18 cellular contexts compared by ENCODE assay signal in the genomic region with DNA sequence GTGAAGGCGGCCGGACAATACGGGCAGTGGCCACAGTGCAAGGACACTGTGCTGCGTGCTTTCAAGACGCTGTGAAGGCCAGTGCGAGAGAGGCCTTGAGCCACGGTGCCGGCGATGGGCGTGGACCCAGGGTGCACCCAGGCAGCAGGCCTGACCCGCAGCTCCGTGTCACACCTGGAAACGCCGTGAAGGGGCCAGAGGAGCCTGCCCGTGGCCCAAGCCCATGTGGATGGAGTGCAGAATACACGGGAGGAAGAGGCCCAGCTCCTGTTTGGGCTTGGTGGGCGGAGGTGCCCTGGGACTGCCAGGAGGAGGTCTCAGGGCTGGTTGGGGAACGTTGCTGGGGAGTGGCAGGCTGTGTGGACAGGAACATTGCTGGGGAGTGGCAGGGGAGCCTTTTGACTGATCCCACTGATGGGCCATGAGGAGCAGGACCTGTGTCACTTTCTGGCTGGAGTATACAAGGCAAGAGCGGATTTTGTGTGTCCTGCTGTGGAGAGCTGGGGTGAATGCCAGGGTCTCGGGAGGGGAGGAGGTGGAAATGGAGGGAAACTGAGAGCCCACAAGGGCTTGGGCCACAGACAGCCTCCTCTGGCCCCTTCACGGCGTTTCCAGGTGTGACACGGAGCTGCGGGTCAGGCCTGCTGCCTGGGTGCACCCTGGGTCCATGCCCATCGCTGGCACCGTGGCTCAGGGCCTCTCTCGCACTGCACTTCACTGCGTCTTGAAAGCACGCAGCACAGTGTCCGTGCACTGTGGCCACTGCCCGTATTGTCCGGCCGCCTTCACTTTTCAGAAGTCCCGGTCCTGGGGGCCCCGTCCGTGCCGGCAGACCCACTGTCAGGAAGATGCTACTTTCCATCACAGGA.
DNase-seq lines count a peak whose midpoint lies in the region; ATAC-seq and TF ChIP-seq lines count a peak whose summit lies in the region.
"Had no signal": no experiment of that assay in that cellular context is flagged by ENCODE, and none has a peak within 500 bp of the region (broad histone marks: within the 10 kb centered on the region; RNA-seq: fewer than 3 reads in every experiment).

No MANE protein-coding gene starts in this region.

- H3K27ac ChIP-seq in right lobe of liver, result no peak overlapping the region
- H3K27ac ChIP-seq: RWPE1 had no signal

- TF ChIP-seq POLR2A in right lobe of liver (IDR thresholded peaks at IDR 0.05), result no peak

- H3K36me3 Mint-ChIP-seq in activated naive CD4-positive, alpha-beta T cell treated with anti-CD3 and anti-CD28 coated beads for 36 hours (ENCODE audit: low read depth), result no peaks in the 10 kb centered on the region

- CTCF ChIA-PET in activated naive CD4-positive, alpha-beta T cell treated with anti-CD3 and anti-CD28 coated beads for 36 hours (lab: Charles Lee), result no interaction called here

- H3K9me3 ChIP-seq in right lobe of liver, result no peaks in the 10 kb centered on the region
- H3K9me3 ChIP-seq: BE2C had no signal

- DNase-seq in activated naive CD4-positive, alpha-beta T cell treated with anti-CD3 and anti-CD28 coated beads, Interleukin-2, amount 50 U/mL, for 16 hours, result peak; percentile 10
- no peak for DNase-seq in activated naive CD4-positive, alpha-beta T cell treated with anti-CD3 and anti-CD28 coated beads for 36 hours
- DNase-seq in islet precursor cell (peak; percentile 37), posterior vena cava (ENCODE audit: low spot score) (peak; percentile 66), right lobe of liver (no peak), NCI-H2171 (lab: John Stamatoyannopoulos, UW) (no peak), HK-2 (ENCODE audit: unreplicated experiment) (no peak)
- DNase-seq: BE2C, EL, GF-D8, HCEC 1CT, KG1, NCI-H1092, NCI-H1436, NCI-H187 treated with DMSO at 0.1 percent for 48 hours, NCI-H2107, NCI-H748 treated with DMSO at 0.1 percent for 48 hours had no signal

- H3K27me3 ChIP-seq in right lobe of liver, result no peaks in the 10 kb centered on the region
- H3K27me3 ChIP-seq: BE2C had no signal

- no peak overlapping the region for H3K4me3 Mint-ChIP-seq in activated naive CD4-positive, alpha-beta T cell treated with anti-CD3 and anti-CD28 coated beads for 36 hours

- no peak overlapping the region for H3K4me3 ChIP-seq in right lobe of liver

- no peaks in the 10 kb centered on the region for H3K4me1 ChIP-seq in right lobe of liver
- H3K4me1 ChIP-seq: BE2C had no signal

- H3K27ac Mint-ChIP-seq in activated naive CD4-positive, alpha-beta T cell treated with anti-CD3 and anti-CD28 coated beads for 36 hours, result no peak overlapping the region

- ATAC-seq in right lobe of liver, result no peak

- WGBS in right lobe of liver (ENCODE audit: insufficient coverage, low coverage, low lambda C conversion rate, missing lambda C conversion rate), result no CpG with 5 or more reads among the region's 37 CpGs

- H3K27me3 Mint-ChIP-seq in activated naive CD4-positive, alpha-beta T cell treated with anti-CD3 and anti-CD28 coated beads for 36 hours (ENCODE audit: low read depth), result peaks cover 40% of the 10 kb centered on the region

- no peaks in the 10 kb centered on the region for H3K36me3 ChIP-seq in right lobe of liver
- H3K36me3 ChIP-seq: BE2C had no signal

- H3K9me3 Mint-ChIP-seq in activated naive CD4-positive, alpha-beta T cell treated with anti-CD3 and anti-CD28 coated beads for 36 hours, result no peaks in the 10 kb centered on the region

- TF ChIP-seq CTCF in right lobe of liver (IDR thresholded peaks at IDR 0.05), result no peak

- intact Hi-C loops in activated naive CD4-positive, alpha-beta T cell treated with anti-CD3 and anti-CD28 coated beads for 36 hours (cut with micrococcal nuclease), result no loop called here
- intact Hi-C loops in posterior vena cava (cut with DNase I) (no loop called here), right lobe of liver (cut with DNase I) (no loop called here)

- no peaks in the 10 kb centered on the region for H3K4me1 Mint-ChIP-seq in activated naive CD4-positive, alpha-beta T cell treated with anti-CD3 and anti-CD28 coated beads for 36 hours (ENCODE audit: low read depth)

Comparison
In these comparisons a context has a peak if more than half of its experiments do, and no peak if none do; other contexts are left out.
1. DNase-seq: peak in activated naive CD4-positive, alpha-beta T cell treated with anti-CD3 and anti-CD28 coated beads, Interleukin-2, amount 50 U/mL, for 16 hours (single experiment), islet precursor cell (single experiment) and posterior vena cava (single experiment); none in activated naive CD4-positive, alpha-beta T cell treated with anti-CD3 and anti-CD28 coated beads for 36 hours (single experiment), right lobe of liver (0 of 3), NCI-H2171 (single experiment) and HK-2 (single experiment).